Comparison of ENCODE assay signal across 26 cellular contexts in the genomic region with DNA sequence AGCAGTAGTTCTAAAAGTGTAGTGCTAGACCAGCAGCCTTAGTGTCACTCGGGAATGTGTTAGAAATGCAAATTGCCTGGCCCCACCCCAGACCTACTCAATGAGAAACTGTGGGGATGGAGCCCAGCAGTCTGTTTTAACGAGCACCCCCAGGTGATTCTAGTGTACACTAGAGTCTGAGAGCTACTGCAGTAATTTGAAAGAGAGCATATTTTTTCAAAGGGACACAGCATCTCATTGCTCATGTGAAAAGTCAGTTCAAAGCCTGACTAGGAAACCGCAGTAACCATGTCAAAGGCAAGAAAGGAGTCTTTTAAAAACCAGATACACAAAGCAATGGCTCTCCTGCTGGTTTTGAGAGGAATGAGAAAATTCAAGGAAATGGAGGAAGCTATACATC.
A peak's percentile ranks its signal among the peaks of the same experiment; 100 is the strongest.
DNase-seq lines count a peak whose midpoint lies in the region; TF ChIP-seq lines count a peak whose summit lies in the region.
"Had no signal": no experiment of that assay in that cellular context is flagged by ENCODE, and none has a peak within 500 bp of the region (broad histone marks: within the 10 kb centered on the region; RNA-seq: fewer than 3 reads in every experiment).

No MANE protein-coding gene starts in this region.

- H3K4me1 Mint-ChIP-seq in neural progenitor cell (peaks cover 30% of the 10 kb centered on the region), endothelial cell (ENCODE audit: unreplicated experiment) (no peaks in the 10 kb centered on the region)
- H3K4me1 Mint-ChIP-seq: CD4-positive, CD25-positive, alpha-beta regulatory T cell had no signal

- H3K27me3 ChIP-seq in MM.1S (replicated peaks; ENCODE audit: insufficient read depth, low read length) (no peaks in the 10 kb centered on the region), neural progenitor cell (no peaks in the 10 kb centered on the region)
- H3K27me3 ChIP-seq: dorsolateral prefrontal cortex, right atrium auricular region, SJSA1, tibial nerve had no signal

- no peak overlapping the region for H2AFZ ChIP-seq in MM.1S (ENCODE audit: low read length)
- peak overlapping the region; percentile 77 for H2AFZ ChIP-seq in neural progenitor cell (replicated peaks)
- H2AFZ ChIP-seq: parathyroid adenoma had no signal

- in situ Hi-C loops in astrocyte of the spinal cord (cut with HindIII; ENCODE audit: low sequenced_read_pairs), result no loop called here

- H3K27ac Mint-ChIP-seq in neural progenitor cell (peak overlapping the region; percentile 97), endothelial cell (ENCODE audit: unreplicated experiment) (no peak overlapping the region)
- H3K27ac Mint-ChIP-seq: activated T-cell treated with anti-CD3 and anti-CD28 coated beads, Interleukin-2, amount 50 U/mL, for 24 hours; CD4-positive, CD25-positive, alpha-beta regulatory T cell had no signal

- no peak overlapping the region for H3K9ac ChIP-seq in MM.1S (ENCODE audit: low read length)
- no peak overlapping the region for H3K9ac ChIP-seq in neural progenitor cell
- H3K9ac ChIP-seq: parathyroid adenoma had no signal

- no peaks in the 10 kb centered on the region for H3K9me2 ChIP-seq in MM.1S (replicated peaks; ENCODE audit: insufficient read depth, low read length)

- DNase-seq in NCI-H748 (lab: John Stamatoyannopoulos, UW; ENCODE audit: unreplicated experiment) (peak; percentile 18), NCI-H748 treated with DMSO at 0.1 percent for 48 hours (lab: John Stamatoyannopoulos, UW) (no peak), MM.1S (peak; percentile 69), astrocyte of the spinal cord (ENCODE audit: low read depth, low spot score) (peak; percentile 39), neural progenitor cell (ENCODE audit: low spot score) (peak; percentile 10), NCI-H2227 (lab: John Stamatoyannopoulos, UW; ENCODE audit: unreplicated experiment) (no peak), endothelial cell (ENCODE audit: low spot score) (no peak), NCI-H1930 (lab: John Stamatoyannopoulos, UW) (no peak)
- DNase-seq: 8988T; activated CD4-positive, CD25-positive, alpha-beta regulatory T cell treated with anti-CD3 and anti-CD28 coated beads, Interleukin-2, amount 50 U/mL, for 72 hours; activated gamma-delta T cell treated with Interleukin-2 at 50 U/mL for 16 hours; activated T-cell treated with anti-CD3 and anti-CD28 coated beads, Interleukin-2, amount 50 U/mL, for 24 hours; cerebellar nuclear complex; dorsolateral prefrontal cortex; IMR-90; lower lobe of right lung; NCI-H2081 treated with DMSO at 0.1 percent for 48 hours; NCI-H510A treated with DMSO at 0.1 percent for 48 hours; stimulated activated CD4-positive, alpha-beta T cell treated with anti-CD3 and anti-CD28 coated beads, Interleukin-2, amount 100 ng/mL, for 24 hours; T-helper 1 cell had no signal

- H3K36me3 Mint-ChIP-seq in neural progenitor cell, result no peaks in the 10 kb centered on the region
- peaks cover 5% of the 10 kb centered on the region for H3K36me3 Mint-ChIP-seq in endothelial cell (ENCODE audit: low read depth, unreplicated experiment)
- H3K36me3 Mint-ChIP-seq: brain; CD4-positive, CD25-positive, alpha-beta regulatory T cell had no signal

- H4K20me1 ChIP-seq in MM.1S (ENCODE audit: insufficient read depth, low read length) (no peaks in the 10 kb centered on the region), neural progenitor cell (ENCODE audit: low read depth) (no peaks in the 10 kb centered on the region)

- TF ChIP-seq CTCF in MM.1S (IDR thresholded peaks at IDR 0.05; ENCODE audit: low read length) (no peak), astrocyte of the spinal cord (IDR thresholded peaks at IDR 0.05; ENCODE audit: low read depth, low read length) (no peak), neural progenitor cell (IDR thresholded peaks at IDR 0.05) (no peak), endothelial cell (IDR thresholded peaks at IDR 0.05; ENCODE audit: unreplicated experiment) (no peak)

- H3K27me3 Mint-ChIP-seq in neural progenitor cell (ENCODE audit: insufficient read depth, low read depth), result peaks cover 9% of the 10 kb centered on the region
- H3K27me3 Mint-ChIP-seq in endothelial cell (ENCODE audit: unreplicated experiment), result no peaks in the 10 kb centered on the region
- H3K27me3 Mint-ChIP-seq: CD4-positive, CD25-positive, alpha-beta regulatory T cell had no signal

- no peaks in the 10 kb centered on the region for H3F3A ChIP-seq in MM.1S (ENCODE audit: insufficient read depth, low read length)
- H3F3A ChIP-seq in neural progenitor cell (ENCODE audit: low read depth), result no peaks in the 10 kb centered on the region

- H3K79me2 ChIP-seq in MM.1S (ENCODE audit: low read length) (no peaks in the 10 kb centered on the region), neural progenitor cell (ENCODE audit: low read depth) (no peaks in the 10 kb centered on the region)
- H3K79me2 ChIP-seq: parathyroid adenoma had no signal

- H3K27ac ChIP-seq in MM.1S (ENCODE audit: low read length) (no peak overlapping the region), neural progenitor cell (no peak overlapping the region)
- H3K27ac ChIP-seq: dorsolateral prefrontal cortex, lower lobe of right lung, parathyroid adenoma, right atrium auricular region, SJSA1, tibial nerve had no signal

- peaks cover 17% of the 10 kb centered on the region for H3K9me3 Mint-ChIP-seq in neural progenitor cell
- H3K9me3 Mint-ChIP-seq in endothelial cell (ENCODE audit: unreplicated experiment), result peaks cover 16% of the 10 kb centered on the region
- H3K9me3 Mint-ChIP-seq: brain had no signal

- no peak overlapping the region for H3K4me3 Mint-ChIP-seq in neural progenitor cell
- H3K4me3 Mint-ChIP-seq in endothelial cell (ENCODE audit: unreplicated experiment), result no peak overlapping the region
- H3K4me3 Mint-ChIP-seq: activated T-cell treated with anti-CD3 and anti-CD28 coated beads, Interleukin-2, amount 50 U/mL, for 24 hours; CD4-positive, CD25-positive, alpha-beta regulatory T cell had no signal

- no peak overlapping the region for H3K4me3 ChIP-seq in MM.1S (ENCODE audit: low read length)
- no peak overlapping the region for H3K4me3 ChIP-seq in astrocyte of the spinal cord (ENCODE audit: low read depth, low read length)
- no peak overlapping the region for H3K4me3 ChIP-seq in neural progenitor cell
- H3K4me3 ChIP-seq: dorsolateral prefrontal cortex, lower lobe of right lung, right atrium auricular region, SJSA1, tibial nerve had no signal

- H3K4me2 ChIP-seq in MM.1S (ENCODE audit: low read depth, low read length) (no peak overlapping the region), neural progenitor cell (no peak overlapping the region)

- no peaks in the 10 kb centered on the region for H3K9me3 ChIP-seq in MM.1S (replicated peaks; ENCODE audit: insufficient read depth, low read length)
- no peaks in the 10 kb centered on the region for H3K9me3 ChIP-seq in neural progenitor cell (ENCODE audit: low read depth)
- H3K9me3 ChIP-seq: lower lobe of right lung, right atrium auricular region, SJSA1, tibial nerve had no signal

- H3K36me3 ChIP-seq in MM.1S (replicated peaks; ENCODE audit: insufficient read depth, low read length) (no peaks in the 10 kb centered on the region), neural progenitor cell (no peaks in the 10 kb centered on the region)
- H3K36me3 ChIP-seq: lower lobe of right lung, right atrium auricular region, SJSA1, tibial nerve had no signal

- H3K4me1 ChIP-seq in MM.1S (ENCODE audit: low read length), result no peaks in the 10 kb centered on the region
- H3K4me1 ChIP-seq in neural progenitor cell, result peaks cover 12% of the 10 kb centered on the region
- H3K4me1 ChIP-seq: lower lobe of right lung, parathyroid adenoma, right atrium auricular region, tibial nerve had no signal

Comparison
In these comparisons a context has a peak if more than half of its experiments do, and no peak if none do; other contexts are left out.
1. DNase-seq: peak in NCI-H748 (single experiment), MM.1S (single experiment), astrocyte of the spinal cord (single experiment) and neural progenitor cell (single experiment); none in NCI-H748 treated with DMSO at 0.1 percent for 48 hours (single experiment), NCI-H2227 (single experiment), endothelial cell (single experiment) and NCI-H1930 (0 of 2).